In genomic region chr4:20074450-20074849, GRCh38 we compare ENCODE assay signal across 19 cellular contexts.
DNase-seq lines count a peak whose midpoint lies in the region; ATAC-seq, FAIRE-seq and TF ChIP-seq lines count a peak whose summit lies in the region.
"Had no signal": no experiment of that assay in that cellular context is flagged by ENCODE, and none has a peak within 500 bp of the region (broad histone marks: within the 10 kb centered on the region; RNA-seq: fewer than 3 reads in every experiment).

No MANE protein-coding gene starts in this region.

- H3K4me2 ChIP-seq in PC-3 (ENCODE audit: low read length) (no peak overlapping the region), H1 (ENCODE audit: insufficient read depth in 1 of 2, low read depth in 2 of 2, low read length in 2 of 2) (no peak overlapping the region), mesenchymal stem cell (ENCODE audit: low read length, poor library complexity, severe bottlenecking) (no peak overlapping the region)
- H3K4me2 ChIP-seq: BLaER1 had no signal

- H3K27ac Mint-ChIP-seq in CD4-positive, alpha-beta memory T cell: no peak overlapping the region
- no peak overlapping the region for H3K27ac Mint-ChIP-seq in WTC11

- H2BK15ac ChIP-seq in H1 (ENCODE audit: low read length) (no peak overlapping the region), mesenchymal stem cell (ENCODE audit: low read depth, poor library complexity, severe bottlenecking) (no peak overlapping the region)

- no peaks in the 10 kb centered on the region for H3K36me3 Mint-ChIP-seq in CD4-positive, alpha-beta memory T cell
- H3K36me3 Mint-ChIP-seq in WTC11: no peaks in the 10 kb centered on the region

- TF ChIP-seq POLR2A in H1 (IDR thresholded peaks at IDR 0.05; ENCODE audit: control extremely low read depth in 1 of 2, low read depth in 2 of 2, low read length in 2 of 2): no peak

- H4K8ac ChIP-seq in H1 (ENCODE audit: extremely low read depth, insufficient read depth, low read length) (no peak overlapping the region), mesenchymal stem cell (ENCODE audit: low read length) (no peak overlapping the region)

- peak; percentile 16 for DNase-seq in EH (ENCODE audit: low read depth)
- peak; percentile 4 for DNase-seq in PC-3
- DNase-seq in H1 (ENCODE audit: low read depth in 1 of 2, low spot score in 2 of 2): no peak
- DNase-seq in mesenchymal stem cell: peak; percentile 42
- DNase-seq in CD4-positive, alpha-beta memory T cell: no peak
- no peak for DNase-seq in cerebellar cortex (ENCODE audit: low spot score)
- DNase-seq in WTC11 (ENCODE audit: low spot score): no peak
- DNase-seq: 8988T, DMS79 treated with DMSO at 0.1 percent for 48 hours, NCI-H1105 treated with DMSO at 0.1 percent for 48 hours, NCI-H1694 treated with DMSO at 0.1 percent for 48 hours, NCI-H345, NCI-H69, RPMI8226, SIG-M5 had no signal

- ATAC-seq in PC-3 (no peak), HG03135 (IDR thresholded peaks at IDR 0.05; ENCODE audit: unreplicated experiment) (no peak), WTC11 (no peak)

- H3K36me3 ChIP-seq in PC-3 (ENCODE audit: low read depth, low read length) (no peaks in the 10 kb centered on the region), H1 (ENCODE audit: control insufficient read depth in 2 of 4, insufficient read depth in 4 of 4, low read length in 3 of 4) (no peaks in the 10 kb centered on the region), mesenchymal stem cell (ENCODE audit: control insufficient read depth in 1 of 2, insufficient read depth in 2 of 2, low read depth in 1 of 2, low read length in 2 of 2) (no peaks in the 10 kb centered on the region)
- H3K36me3 ChIP-seq in CD4-positive, alpha-beta memory T cell (ENCODE audit: insufficient read depth, low read length): no peaks in the 10 kb centered on the region
- H3K36me3 ChIP-seq: BLaER1 had no signal

- peaks cover 2 to 7% (median 4%) of the 10 kb centered on the region in 8 donors for H3K9me3 Mint-ChIP-seq in CD4-positive, alpha-beta memory T cell
- peaks cover 7% of the 10 kb centered on the region; the same call in 1 of the 2 replicates for H3K9me3 Mint-ChIP-seq in WTC11

- H3K23ac ChIP-seq in H1 (ENCODE audit: insufficient read length) (no peak overlapping the region), mesenchymal stem cell (ENCODE audit: low read length in 2 of 2) (no peak overlapping the region)

- H3K18ac ChIP-seq in H1 (ENCODE audit: extremely low read depth, low read length): no peak overlapping the region
- no peak overlapping the region for H3K18ac ChIP-seq in mesenchymal stem cell (ENCODE audit: low read depth in 1 of 2, low read length in 2 of 2)

- no peak overlapping the region for H3K4me3 ChIP-seq in PC-3 (ENCODE audit: low read length)
- no peak overlapping the region for H3K4me3 ChIP-seq in H1 (ENCODE audit: extremely low read depth in 1 of 4, insufficient read depth in 2 of 4, low read depth in 3 of 4, low read length in 4 of 4)
- H3K4me3 ChIP-seq in mesenchymal stem cell (ENCODE audit: insufficient read depth in 1 of 2, low read depth in 1 of 2, low read length in 2 of 2): no peak overlapping the region
- H3K4me3 ChIP-seq in CD4-positive, alpha-beta memory T cell (ENCODE audit: low read length in 2 of 2): no peak overlapping the region
- H3K4me3 ChIP-seq: BLaER1 had no signal

- intact Hi-C loops in PC-3 (cut with micrococcal nuclease): loop anchor here (10.0 kb wide), 2 partner anchors 170 to 850 kb away; no protein-coding TSS in a partner anchor
- intact Hi-C loops in CD4-positive, alpha-beta memory T cell (cut with micrococcal nuclease): no loop called here

- no peaks in the 10 kb centered on the region for H3F3A ChIP-seq in PC-3 (ENCODE audit: low read length, unreplicated experiment)

- H3K23me2 ChIP-seq in H1 (ENCODE audit: low read depth, low read length): no peaks in the 10 kb centered on the region

- no peak overlapping the region for H4K5ac ChIP-seq in H1 (ENCODE audit: insufficient read length, low read depth, low read length)

- H3K79me1 ChIP-seq in H1 (ENCODE audit: low read depth, low read length) (no peaks in the 10 kb centered on the region), mesenchymal stem cell (replicated peaks; ENCODE audit: low read length, poor library complexity, severe bottlenecking) (no peaks in the 10 kb centered on the region)

- H4K20me1 ChIP-seq in PC-3 (ENCODE audit: low read length) (no peaks in the 10 kb centered on the region), H1 (replicated peaks in 1 of 2; ENCODE audit: control insufficient read depth in 1 of 2, insufficient read depth in 2 of 2, low read length in 2 of 2) (no peaks in the 10 kb centered on the region)
- H4K20me1 ChIP-seq: BLaER1 had no signal

- no peak overlapping the region for H3K9ac ChIP-seq in PC-3 (ENCODE audit: low read length)
- H3K9ac ChIP-seq in H1 (replicated peaks in 1 of 4; ENCODE audit: extremely low read depth in 1 of 4, low read depth in 3 of 4, low read length in 3 of 4): no peak overlapping the region
- no peak overlapping the region for H3K9ac ChIP-seq in mesenchymal stem cell (ENCODE audit: low read length)
- H3K9ac ChIP-seq: BLaER1 had no signal

- H3K27ac ChIP-seq in PC-3 (ENCODE audit: low read length) (no peak overlapping the region), H1 (ENCODE audit: low read depth, low read length) (no peak overlapping the region), mesenchymal stem cell (ENCODE audit: low read length, poor library complexity, severe bottlenecking) (no peak overlapping the region)
- no peak overlapping the region for H3K27ac ChIP-seq in CD4-positive, alpha-beta memory T cell (ENCODE audit: low read depth, low read length)
- H3K27ac ChIP-seq: BLaER1 had no signal

- H3K4ac ChIP-seq in H1 (replicated peaks; ENCODE audit: insufficient read length, low read depth, low read length): no peak overlapping the region
- no peak overlapping the region for H3K4ac ChIP-seq in mesenchymal stem cell (ENCODE audit: low read depth in 1 of 2, low read length in 2 of 2)

- TF ChIP-seq CTCF in PC-3 (conservative IDR thresholded peaks at IDR 0.05; ENCODE audit: low read depth, low read length) (no peak), H1 (IDR thresholded peaks at IDR 0.05; ENCODE audit: control extremely low read depth in 1 of 3, insufficient read depth in 1 of 3, low read depth in 1 of 3, low read length in 3 of 3) (no peak), WTC11 (IDR thresholded peaks at IDR 0.05) (no peak)

- no peak overlapping the region for H2AFZ ChIP-seq in PC-3 (ENCODE audit: low read length)
- H2AFZ ChIP-seq in H1 (ENCODE audit: low read length): 0 out of 2 replicates have a peak overlapping the region, but pooled peaks have one; percentile 20
- no peak overlapping the region for H2AFZ ChIP-seq in mesenchymal stem cell (ENCODE audit: low read depth, low read length)

- no peak overlapping the region for H3K56ac ChIP-seq in H1 (replicated peaks; ENCODE audit: insufficient read length, low read depth, low read length)

- CTCF ChIA-PET in PC-3 (lab: Charles Lee) (interaction anchor here (0.7 kb wide), 1 partner anchor 59 kb away, joined by 4 read pairs; no protein-coding TSS in a partner anchor), H1 (lab: Charles Lee; ENCODE audit: partially characterized antibody) (interaction anchor here (0.6 kb wide), 2 partner anchors 144 to 474 kb away, joined by 3 read pairs; no protein-coding TSS in a partner anchor), WTC11 (lab: Charles Lee) (no interaction called here)
- CTCF ChIA-PET in CD4-positive, alpha-beta memory T cell (lab: Charles Lee; ENCODE audit: partially characterized antibody): no interaction called here

- H2BK5ac ChIP-seq in H1 (ENCODE audit: low read depth, low read length): no peak overlapping the region
- no peak overlapping the region for H2BK5ac ChIP-seq in mesenchymal stem cell (ENCODE audit: low read depth, low read length, poor library complexity, severe bottlenecking)

- H3K9me2 ChIP-seq in PC-3 (replicated peaks; ENCODE audit: low read length): no peaks in the 10 kb centered on the region

- TF ChIP-seq RAD21 in H1 (IDR thresholded peaks at IDR 0.05 in 1 of 2, conservative IDR thresholded peaks at IDR 0.05 in 1 of 2; ENCODE audit: low read depth in 2 of 2, low read length in 2 of 2): no peak

- H3K79me2 ChIP-seq in PC-3 (ENCODE audit: low read length) (no peaks in the 10 kb centered on the region), H1 (ENCODE audit: control insufficient read depth in 1 of 2, insufficient read depth in 2 of 2, low read length in 2 of 2) (no peaks in the 10 kb centered on the region)

- no peak overlapping the region for H2AK5ac ChIP-seq in H1 (ENCODE audit: low read depth, low read length)
- no peak overlapping the region for H2AK5ac ChIP-seq in mesenchymal stem cell (ENCODE audit: low read length, severe bottlenecking)

- H3K14ac ChIP-seq in H1 (ENCODE audit: insufficient read length) (no peak overlapping the region), mesenchymal stem cell (ENCODE audit: low read length in 2 of 2) (no peak overlapping the region)

- no peak overlapping the region for H3K4me3 Mint-ChIP-seq in CD4-positive, alpha-beta memory T cell
- no peak overlapping the region for H3K4me3 Mint-ChIP-seq in WTC11

- H3K9me3 ChIP-seq in PC-3 (ENCODE audit: low read length) (no peaks in the 10 kb centered on the region), H1 (ENCODE audit: insufficient read depth in 2 of 2, low read depth in 1 of 2, low read length in 1 of 2) (no peaks in the 10 kb centered on the region), mesenchymal stem cell (ENCODE audit: control insufficient read depth, low read length) (no peaks in the 10 kb centered on the region)
- H3K9me3 ChIP-seq in CD4-positive, alpha-beta memory T cell (ENCODE audit: control insufficient read depth in 1 of 2, low read length in 2 of 2): no peaks in the 10 kb centered on the region
- H3K9me3 ChIP-seq: BLaER1 had no signal

- H3K27me3 ChIP-seq in PC-3 (ENCODE audit: low read length) (no peaks in the 10 kb centered on the region), H1 (replicated peaks in 1 of 4; ENCODE audit: control insufficient read depth in 3 of 4, extremely low read depth in 1 of 4, insufficient read depth in 3 of 4, low read length in 3 of 4) (no peaks in the 10 kb centered on the region), mesenchymal stem cell (ENCODE audit: control insufficient read depth in 1 of 2, insufficient read depth in 1 of 2, low read length in 2 of 2) (no peaks in the 10 kb centered on the region)
- H3K27me3 ChIP-seq in CD4-positive, alpha-beta memory T cell (ENCODE audit: insufficient read depth, low read length): no peaks in the 10 kb centered on the region
- H3K27me3 ChIP-seq: BLaER1 had no signal

- no TSS peak for BruUV-seq in PC-3 (replicated peaks; lab: Mats Ljungman, UMichigan)

- WGBS in H1 (ENCODE audit: extremely low coverage in 1 of 2, insufficient coverage in 1 of 2, insufficient read length in 1 of 2, insufficient replicate concordance in 2 of 2, low coverage in 1 of 2, low lambda C conversion rate in 2 of 2, missing lambda C conversion rate in 1 of 2), 2 experiments: 83% methylated on average over 3 of the region's 3 CpGs; no CpG with 5 or more reads in 1 of the 2 experiments
- WGBS in mesenchymal stem cell: 14% methylated on average over 2 of the region's 3 CpGs

- H2BK120ac ChIP-seq in H1 (replicated peaks; ENCODE audit: low read depth, low read length) (no peak overlapping the region), mesenchymal stem cell (ENCODE audit: low read depth, low read length) (no peak overlapping the region)

- H3K4me1 ChIP-seq in PC-3 (ENCODE audit: insufficient read depth, low read length): no peaks in the 10 kb centered on the region
- no peaks in the 10 kb centered on the region for H3K4me1 ChIP-seq in H1 (replicated peaks in 1 of 4; ENCODE audit: control insufficient read depth in 3 of 4, insufficient read depth in 4 of 4, low read length in 3 of 4)
- H3K4me1 ChIP-seq in mesenchymal stem cell (ENCODE audit: control insufficient read depth, insufficient read depth, low read depth, low read length): no peaks in the 10 kb centered on the region
- no peaks in the 10 kb centered on the region for H3K4me1 ChIP-seq in CD4-positive, alpha-beta memory T cell (ENCODE audit: insufficient read depth, low read length)
- H3K4me1 ChIP-seq: BLaER1 had no signal

- no peaks in the 10 kb centered on the region for H3K4me1 Mint-ChIP-seq in CD4-positive, alpha-beta memory T cell
- peaks cover 12% of the 10 kb centered on the region for H3K4me1 Mint-ChIP-seq in WTC11

- H3K27me3 Mint-ChIP-seq in CD4-positive, alpha-beta memory T cell: no peaks in the 10 kb centered on the region
- H3K27me3 Mint-ChIP-seq in WTC11 (ENCODE audit: low read depth): no peaks in the 10 kb centered on the region

- no peak overlapping the region for H2BK20ac ChIP-seq in H1 (ENCODE audit: low read length)

- H2BK12ac ChIP-seq in H1 (ENCODE audit: low read depth, low read length) (no peak overlapping the region), mesenchymal stem cell (ENCODE audit: low read length in 2 of 2) (no peak overlapping the region)

- no peak overlapping the region for H4K91ac ChIP-seq in H1 (replicated peaks; ENCODE audit: insufficient read length, low read length)
- H4K91ac ChIP-seq in mesenchymal stem cell (ENCODE audit: low read length): no peak overlapping the region

- TF ChIP-seq EP300 in H1 (IDR thresholded peaks at IDR 0.05; ENCODE audit: borderline replicate concordance in 1 of 2, low read depth in 2 of 2, low read length in 2 of 2): no peak

- POLR2A ChIA-PET in PC-3 (lab: Charles Lee; ENCODE audit: unreplicated experiment): no interaction called here
- POLR2A ChIA-PET in H1 (lab: Charles Lee; ENCODE audit: partially characterized antibody): no interaction called here
- POLR2A ChIA-PET in CD4-positive, alpha-beta memory T cell (lab: Charles Lee; ENCODE audit: partially characterized antibody): no interaction called here
- POLR2A ChIA-PET in WTC11 (lab: Charles Lee): interaction anchor here (0.6 kb wide), 1 partner anchor 603 kb away, joined by 3 read pairs; no protein-coding TSS in a partner anchor

- no peak for FAIRE-seq in H1 (lab: Jason Lieb, UNC)
- FAIRE-seq: G401.6, H54 had no signal

Comparison
In these comparisons a context has a peak if more than half of its experiments do, and no peak if none do; other contexts are left out.
1. DNase-seq: peak in EH (single experiment), PC-3 (single experiment) and mesenchymal stem cell (single experiment); none in H1 (0 of 2), CD4-positive, alpha-beta memory T cell (0 of 5), cerebellar cortex (single experiment) and WTC11 (single experiment).
2. CTCF ChIA-PET loops: an anchor here in PC-3 (0.7 kb wide) and H1 (0.6 kb wide); none called in CD4-positive, alpha-beta memory T cell and WTC11.